In the genomic region with DNA sequence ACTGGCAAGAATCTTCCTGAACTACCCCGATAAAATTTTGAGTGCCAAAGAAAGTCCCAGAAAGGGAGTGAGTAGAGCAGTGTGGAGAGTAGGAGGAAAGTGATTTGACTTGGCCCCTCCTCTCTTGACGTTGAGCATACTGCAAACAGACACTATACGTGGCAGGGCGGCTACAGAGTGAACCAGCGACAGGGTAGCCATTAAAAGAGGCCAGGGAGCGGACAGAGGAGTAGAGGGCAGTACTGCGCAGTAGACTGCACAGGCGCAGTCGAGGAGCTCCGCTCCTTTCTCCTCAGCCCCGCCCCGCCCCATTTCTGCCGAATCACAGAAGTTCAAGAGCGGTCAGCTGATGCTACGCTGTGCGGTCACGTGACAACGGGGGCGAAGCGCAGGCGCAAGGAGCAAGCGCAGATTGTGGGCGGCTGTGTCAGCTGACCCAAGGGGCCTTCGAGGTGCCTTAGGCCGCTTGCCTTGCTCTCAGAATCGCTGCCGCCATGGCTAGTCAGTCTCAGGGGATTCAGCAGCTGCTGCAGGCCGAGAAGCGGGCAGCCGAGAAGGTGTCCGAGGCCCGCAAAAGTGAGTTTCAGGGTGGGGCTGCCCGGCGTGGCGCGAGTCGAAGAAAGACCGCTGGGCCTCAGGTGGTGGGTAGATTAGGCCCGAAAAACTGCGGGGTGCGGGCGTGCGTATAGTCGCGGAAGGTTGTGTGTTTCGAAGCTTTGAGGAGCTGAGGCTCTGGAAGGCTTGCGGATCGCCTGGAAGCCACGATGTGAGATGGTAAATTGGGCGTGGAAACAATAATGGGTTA, we compare ENCODE assay signal across 1 cellular context.
TF ChIP-seq lines count a peak whose summit lies in the region.

A gene with protein sequence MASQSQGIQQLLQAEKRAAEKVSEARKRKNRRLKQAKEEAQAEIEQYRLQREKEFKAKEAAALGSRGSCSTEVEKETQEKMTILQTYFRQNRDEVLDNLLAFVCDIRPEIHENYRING (plus strand): TSS at position 425 of the 805 bp plus-strand sequence. CDS start 70 bp downstream, at position 495.

TF ChIP-seq in HepG2, 621 proteins besides CTCF, POLR2A, EP300 and RAD21 (continued from another document and continues in another):
- TF ChIP-seq SP140L (CRISPR knock-in tag; IDR thresholded peaks at IDR 0.05; ENCODE audit: borderline replicate concordance), result no peak; the same call in 1 of the 2 replicates
- TF ChIP-seq, protein P1, sequence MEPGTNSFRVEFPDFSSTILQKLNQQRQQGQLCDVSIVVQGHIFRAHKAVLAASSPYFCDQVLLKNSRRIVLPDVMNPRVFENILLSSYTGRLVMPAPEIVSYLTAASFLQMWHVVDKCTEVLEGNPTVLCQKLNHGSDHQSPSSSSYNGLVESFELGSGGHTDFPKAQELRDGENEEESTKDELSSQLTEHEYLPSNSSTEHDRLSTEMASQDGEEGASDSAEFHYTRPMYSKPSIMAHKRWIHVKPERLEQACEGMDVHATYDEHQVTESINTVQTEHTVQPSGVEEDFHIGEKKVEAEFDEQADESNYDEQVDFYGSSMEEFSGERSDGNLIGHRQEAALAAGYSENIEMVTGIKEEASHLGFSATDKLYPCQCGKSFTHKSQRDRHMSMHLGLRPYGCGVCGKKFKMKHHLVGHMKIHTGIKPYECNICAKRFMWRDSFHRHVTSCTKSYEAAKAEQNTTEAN (CRISPR knock-in tag; conservative IDR thresholded peaks at IDR 0.05), result peak; percentile 77; the same call in 1 of the 2 replicates
- TF ChIP-seq ZNF567 (CRISPR knock-in tag; IDR thresholded peaks at IDR 0.05; ENCODE audit: borderline replicate concordance), result peak; percentile 36; the same call in 1 of the 2 replicates
- TF ChIP-seq, protein P2, sequence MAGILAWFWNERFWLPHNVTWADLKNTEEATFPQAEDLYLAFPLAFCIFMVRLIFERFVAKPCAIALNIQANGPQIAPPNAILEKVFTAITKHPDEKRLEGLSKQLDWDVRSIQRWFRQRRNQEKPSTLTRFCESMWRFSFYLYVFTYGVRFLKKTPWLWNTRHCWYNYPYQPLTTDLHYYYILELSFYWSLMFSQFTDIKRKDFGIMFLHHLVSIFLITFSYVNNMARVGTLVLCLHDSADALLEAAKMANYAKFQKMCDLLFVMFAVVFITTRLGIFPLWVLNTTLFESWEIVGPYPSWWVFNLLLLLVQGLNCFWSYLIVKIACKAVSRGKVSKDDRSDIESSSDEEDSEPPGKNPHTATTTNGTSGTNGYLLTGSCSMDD (CRISPR knock-in tag; IDR thresholded peaks at IDR 0.05), result no peak
- TF ChIP-seq MEF2D (CRISPR knock-in tag; IDR thresholded peaks at IDR 0.05), result no peak; the same call in 1 of the 2 replicates
- no peak; the same call in 1 of the 2 replicates for TF ChIP-seq ARHGAP35 (CRISPR knock-in tag; IDR thresholded peaks at IDR 0.05; ENCODE audit: borderline replicate concordance)
- TF ChIP-seq ZNF33A (CRISPR knock-in tag; IDR thresholded peaks at IDR 0.05; ENCODE audit: borderline replicate concordance), result no peak
- no peak for TF ChIP-seq FOXK2 (IDR thresholded peaks at IDR 0.05)
- TF ChIP-seq, protein P3, sequence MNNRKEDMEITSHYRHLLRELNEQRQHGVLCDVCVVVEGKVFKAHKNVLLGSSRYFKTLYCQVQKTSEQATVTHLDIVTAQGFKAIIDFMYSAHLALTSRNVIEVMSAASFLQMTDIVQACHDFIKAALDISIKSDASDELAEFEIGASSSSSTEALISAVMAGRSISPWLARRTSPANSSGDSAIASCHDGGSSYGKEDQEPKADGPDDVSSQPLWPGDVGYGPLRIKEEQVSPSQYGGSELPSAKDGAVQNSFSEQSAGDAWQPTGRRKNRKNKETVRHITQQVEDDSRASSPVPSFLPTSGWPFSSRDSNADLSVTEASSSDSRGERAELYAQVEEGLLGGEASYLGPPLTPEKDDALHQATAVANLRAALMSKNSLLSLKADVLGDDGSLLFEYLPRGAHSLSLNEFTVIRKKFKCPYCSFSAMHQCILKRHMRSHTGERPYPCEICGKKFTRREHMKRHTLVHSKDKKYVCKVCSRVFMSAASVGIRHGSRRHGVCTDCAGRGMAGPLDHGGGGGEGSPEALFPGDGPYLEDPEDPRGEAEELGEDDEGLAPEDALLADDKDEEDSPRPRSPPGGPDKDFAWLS (CRISPR knock-in tag; IDR thresholded peaks at IDR 0.05; ENCODE audit: borderline replicate concordance), result 0 out of 2 replicates have a peak, but pooled peaks have one; percentile 43
- TF ChIP-seq SP2 (CRISPR knock-in tag; IDR thresholded peaks at IDR 0.05), result peak; percentile 45; the same call in 1 of the 2 replicates
- TF ChIP-seq, protein P4, sequence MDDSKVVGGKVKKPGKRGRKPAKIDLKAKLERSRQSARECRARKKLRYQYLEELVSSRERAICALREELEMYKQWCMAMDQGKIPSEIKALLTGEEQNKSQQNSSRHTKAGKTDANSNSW (CRISPR knock-in tag; IDR thresholded peaks at IDR 0.05; ENCODE audit: borderline replicate concordance), result peak; percentile 64; the same call in 1 of the 2 replicates
- TF ChIP-seq, protein P5, sequence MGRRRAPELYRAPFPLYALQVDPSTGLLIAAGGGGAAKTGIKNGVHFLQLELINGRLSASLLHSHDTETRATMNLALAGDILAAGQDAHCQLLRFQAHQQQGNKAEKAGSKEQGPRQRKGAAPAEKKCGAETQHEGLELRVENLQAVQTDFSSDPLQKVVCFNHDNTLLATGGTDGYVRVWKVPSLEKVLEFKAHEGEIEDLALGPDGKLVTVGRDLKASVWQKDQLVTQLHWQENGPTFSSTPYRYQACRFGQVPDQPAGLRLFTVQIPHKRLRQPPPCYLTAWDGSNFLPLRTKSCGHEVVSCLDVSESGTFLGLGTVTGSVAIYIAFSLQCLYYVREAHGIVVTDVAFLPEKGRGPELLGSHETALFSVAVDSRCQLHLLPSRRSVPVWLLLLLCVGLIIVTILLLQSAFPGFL (CRISPR knock-in tag; IDR thresholded peaks at IDR 0.05), result no peak
- TF ChIP-seq, protein P6, sequence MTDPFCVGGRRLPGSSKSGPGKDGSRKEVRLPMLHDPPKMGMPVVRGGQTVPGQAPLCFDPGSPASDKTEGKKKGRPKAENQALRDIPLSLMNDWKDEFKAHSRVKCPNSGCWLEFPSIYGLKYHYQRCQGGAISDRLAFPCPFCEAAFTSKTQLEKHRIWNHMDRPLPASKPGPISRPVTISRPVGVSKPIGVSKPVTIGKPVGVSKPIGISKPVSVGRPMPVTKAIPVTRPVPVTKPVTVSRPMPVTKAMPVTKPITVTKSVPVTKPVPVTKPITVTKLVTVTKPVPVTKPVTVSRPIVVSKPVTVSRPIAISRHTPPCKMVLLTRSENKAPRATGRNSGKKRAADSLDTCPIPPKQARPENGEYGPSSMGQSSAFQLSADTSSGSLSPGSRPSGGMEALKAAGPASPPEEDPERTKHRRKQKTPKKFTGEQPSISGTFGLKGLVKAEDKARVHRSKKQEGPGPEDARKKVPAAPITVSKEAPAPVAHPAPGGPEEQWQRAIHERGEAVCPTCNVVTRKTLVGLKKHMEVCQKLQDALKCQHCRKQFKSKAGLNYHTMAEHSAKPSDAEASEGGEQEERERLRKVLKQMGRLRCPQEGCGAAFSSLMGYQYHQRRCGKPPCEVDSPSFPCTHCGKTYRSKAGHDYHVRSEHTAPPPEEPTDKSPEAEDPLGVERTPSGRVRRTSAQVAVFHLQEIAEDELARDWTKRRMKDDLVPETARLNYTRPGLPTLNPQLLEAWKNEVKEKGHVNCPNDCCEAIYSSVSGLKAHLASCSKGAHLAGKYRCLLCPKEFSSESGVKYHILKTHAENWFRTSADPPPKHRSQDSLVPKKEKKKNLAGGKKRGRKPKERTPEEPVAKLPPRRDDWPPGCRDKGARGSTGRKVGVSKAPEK (CRISPR knock-in tag; IDR thresholded peaks at IDR 0.05; ENCODE audit: borderline replicate concordance), result 0 out of 2 replicates have a peak, but pooled peaks have one; percentile 17
- TF ChIP-seq RXRB (CRISPR knock-in tag; IDR thresholded peaks at IDR 0.05; ENCODE audit: borderline replicate concordance), result peak; percentile 22; the same call in 1 of the 2 replicates
- no peak for TF ChIP-seq ZNF550 (CRISPR knock-in tag; IDR thresholded peaks at IDR 0.05; ENCODE audit: borderline replicate concordance)
- peak; percentile 26; the same call in 1 of the 2 replicates for TF ChIP-seq FOXM1 (CRISPR knock-in tag; IDR thresholded peaks at IDR 0.05)
- peak; percentile 82 for TF ChIP-seq HES4 (CRISPR knock-in tag; IDR thresholded peaks at IDR 0.05; ENCODE audit: borderline replicate concordance)
- TF ChIP-seq, protein P7, sequence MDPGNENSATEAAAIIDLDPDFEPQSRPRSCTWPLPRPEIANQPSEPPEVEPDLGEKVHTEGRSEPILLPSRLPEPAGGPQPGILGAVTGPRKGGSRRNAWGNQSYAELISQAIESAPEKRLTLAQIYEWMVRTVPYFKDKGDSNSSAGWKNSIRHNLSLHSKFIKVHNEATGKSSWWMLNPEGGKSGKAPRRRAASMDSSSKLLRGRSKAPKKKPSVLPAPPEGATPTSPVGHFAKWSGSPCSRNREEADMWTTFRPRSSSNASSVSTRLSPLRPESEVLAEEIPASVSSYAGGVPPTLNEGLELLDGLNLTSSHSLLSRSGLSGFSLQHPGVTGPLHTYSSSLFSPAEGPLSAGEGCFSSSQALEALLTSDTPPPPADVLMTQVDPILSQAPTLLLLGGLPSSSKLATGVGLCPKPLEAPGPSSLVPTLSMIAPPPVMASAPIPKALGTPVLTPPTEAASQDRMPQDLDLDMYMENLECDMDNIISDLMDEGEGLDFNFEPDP (CRISPR knock-in tag; conservative IDR thresholded peaks at IDR 0.05), result no peak
- TF ChIP-seq, protein P8, sequence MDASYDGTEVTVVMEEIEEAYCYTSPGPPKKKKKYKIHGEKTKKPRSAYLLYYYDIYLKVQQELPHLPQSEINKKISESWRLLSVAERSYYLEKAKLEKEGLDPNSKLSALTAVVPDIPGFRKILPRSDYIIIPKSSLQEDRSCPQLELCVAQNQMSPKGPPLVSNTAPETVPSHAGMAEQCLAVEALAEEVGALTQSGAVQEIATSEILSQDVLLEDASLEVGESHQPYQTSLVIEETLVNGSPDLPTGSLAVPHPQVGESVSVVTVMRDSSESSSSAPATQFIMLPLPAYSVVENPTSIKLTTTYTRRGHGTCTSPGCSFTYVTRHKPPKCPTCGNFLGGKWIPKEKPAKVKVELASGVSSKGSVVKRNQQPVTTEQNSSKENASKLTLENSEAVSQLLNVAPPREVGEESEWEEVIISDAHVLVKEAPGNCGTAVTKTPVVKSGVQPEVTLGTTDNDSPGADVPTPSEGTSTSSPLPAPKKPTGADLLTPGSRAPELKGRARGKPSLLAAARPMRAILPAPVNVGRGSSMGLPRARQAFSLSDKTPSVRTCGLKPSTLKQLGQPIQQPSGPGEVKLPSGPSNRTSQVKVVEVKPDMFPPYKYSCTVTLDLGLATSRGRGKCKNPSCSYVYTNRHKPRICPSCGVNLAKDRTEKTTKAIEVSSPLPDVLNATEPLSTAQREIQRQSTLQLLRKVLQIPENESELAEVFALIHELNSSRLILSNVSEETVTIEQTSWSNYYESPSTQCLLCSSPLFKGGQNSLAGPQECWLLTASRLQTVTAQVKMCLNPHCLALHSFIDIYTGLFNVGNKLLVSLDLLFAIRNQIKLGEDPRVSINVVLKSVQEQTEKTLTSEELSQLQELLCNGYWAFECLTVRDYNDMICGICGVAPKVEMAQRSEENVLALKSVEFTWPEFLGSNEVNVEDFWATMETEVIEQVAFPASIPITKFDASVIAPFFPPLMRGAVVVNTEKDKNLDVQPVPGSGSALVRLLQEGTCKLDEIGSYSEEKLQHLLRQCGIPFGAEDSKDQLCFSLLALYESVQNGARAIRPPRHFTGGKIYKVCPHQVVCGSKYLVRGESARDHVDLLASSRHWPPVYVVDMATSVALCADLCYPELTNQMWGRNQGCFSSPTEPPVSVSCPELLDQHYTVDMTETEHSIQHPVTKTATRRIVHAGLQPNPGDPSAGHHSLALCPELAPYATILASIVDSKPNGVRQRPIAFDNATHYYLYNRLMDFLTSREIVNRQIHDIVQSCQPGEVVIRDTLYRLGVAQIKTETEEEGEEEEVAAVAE (CRISPR knock-in tag; IDR thresholded peaks at IDR 0.05; ENCODE audit: borderline replicate concordance), result peak; percentile 68; the same call in 1 of the 2 replicates
- peak; percentile 90; the same call in 1 of the 2 replicates for TF ChIP-seq KDM4B (CRISPR knock-in tag; IDR thresholded peaks at IDR 0.05)
- TF ChIP-seq REXO4 (CRISPR knock-in tag; IDR thresholded peaks at IDR 0.05; ENCODE audit: borderline replicate concordance), result no peak
- peak; percentile 92 for TF ChIP-seq THAP11 (CRISPR knock-in tag; IDR thresholded peaks at IDR 0.05)
- TF ChIP-seq, protein P9, sequence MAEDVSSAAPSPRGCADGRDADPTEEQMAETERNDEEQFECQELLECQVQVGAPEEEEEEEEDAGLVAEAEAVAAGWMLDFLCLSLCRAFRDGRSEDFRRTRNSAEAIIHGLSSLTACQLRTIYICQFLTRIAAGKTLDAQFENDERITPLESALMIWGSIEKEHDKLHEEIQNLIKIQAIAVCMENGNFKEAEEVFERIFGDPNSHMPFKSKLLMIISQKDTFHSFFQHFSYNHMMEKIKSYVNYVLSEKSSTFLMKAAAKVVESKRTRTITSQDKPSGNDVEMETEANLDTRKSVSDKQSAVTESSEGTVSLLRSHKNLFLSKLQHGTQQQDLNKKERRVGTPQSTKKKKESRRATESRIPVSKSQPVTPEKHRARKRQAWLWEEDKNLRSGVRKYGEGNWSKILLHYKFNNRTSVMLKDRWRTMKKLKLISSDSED (CRISPR knock-in tag; IDR thresholded peaks at IDR 0.05), result no peak
- TF ChIP-seq, protein P10, sequence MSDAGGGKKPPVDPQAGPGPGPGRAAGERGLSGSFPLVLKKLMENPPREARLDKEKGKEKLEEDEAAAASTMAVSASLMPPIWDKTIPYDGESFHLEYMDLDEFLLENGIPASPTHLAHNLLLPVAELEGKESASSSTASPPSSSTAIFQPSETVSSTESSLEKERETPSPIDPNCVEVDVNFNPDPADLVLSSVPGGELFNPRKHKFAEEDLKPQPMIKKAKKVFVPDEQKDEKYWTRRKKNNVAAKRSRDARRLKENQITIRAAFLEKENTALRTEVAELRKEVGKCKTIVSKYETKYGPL (CRISPR knock-in tag; IDR thresholded peaks at IDR 0.05), result peak; percentile 28; the same call in 1 of the 2 replicates
- no peak for TF ChIP-seq ZNF484 (CRISPR knock-in tag; IDR thresholded peaks at IDR 0.05; ENCODE audit: borderline replicate concordance, low read depth)
- peak; percentile 87; the same call in 1 of the 2 replicates for TF ChIP-seq ZNF44 (CRISPR knock-in tag; IDR thresholded peaks at IDR 0.05)
- peak; percentile 56; the same call in 1 of the 2 replicates for TF ChIP-seq ZNF569 (CRISPR knock-in tag; IDR thresholded peaks at IDR 0.05; ENCODE audit: borderline replicate concordance)
- TF ChIP-seq ZNF205 (CRISPR knock-in tag; IDR thresholded peaks at IDR 0.05), result 0 out of 2 replicates have a peak, but pooled peaks have one; percentile 55
- TF ChIP-seq, protein P11, sequence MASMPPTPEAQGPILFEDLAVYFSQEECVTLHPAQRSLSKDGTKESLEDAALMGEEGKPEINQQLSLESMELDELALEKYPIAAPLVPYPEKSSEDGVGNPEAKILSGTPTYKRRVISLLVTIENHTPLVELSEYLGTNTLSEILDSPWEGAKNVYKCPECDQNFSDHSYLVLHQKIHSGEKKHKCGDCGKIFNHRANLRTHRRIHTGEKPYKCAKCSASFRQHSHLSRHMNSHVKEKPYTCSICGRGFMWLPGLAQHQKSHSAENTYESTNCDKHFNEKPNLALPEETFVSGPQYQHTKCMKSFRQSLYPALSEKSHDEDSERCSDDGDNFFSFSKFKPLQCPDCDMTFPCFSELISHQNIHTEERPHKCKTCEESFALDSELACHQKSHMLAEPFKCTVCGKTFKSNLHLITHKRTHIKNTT (CRISPR knock-in tag; IDR thresholded peaks at IDR 0.05), result no peak
- peak; percentile 100 for TF ChIP-seq ZFX (CRISPR knock-in tag; IDR thresholded peaks at IDR 0.05; ENCODE audit: low read depth)
- TF ChIP-seq TEAD2 (CRISPR knock-in tag; IDR thresholded peaks at IDR 0.05), result 0 out of 2 replicates have a peak, but pooled peaks have one; percentile 7
- no peak for TF ChIP-seq ZNF883 (CRISPR knock-in tag; IDR thresholded peaks at IDR 0.05; ENCODE audit: not compliant biosample characterization)
- no peak for TF ChIP-seq AGO1 (IDR thresholded peaks at IDR 0.05; ENCODE audit: low read depth, low read length, poor library complexity, severe bottlenecking)
- no peak for TF ChIP-seq HNRNPK (IDR thresholded peaks at IDR 0.05; ENCODE audit: low read depth, low read length, poor library complexity, severe bottlenecking)
